1 cellular context compared by ENCODE assay signal in the genomic region with DNA sequence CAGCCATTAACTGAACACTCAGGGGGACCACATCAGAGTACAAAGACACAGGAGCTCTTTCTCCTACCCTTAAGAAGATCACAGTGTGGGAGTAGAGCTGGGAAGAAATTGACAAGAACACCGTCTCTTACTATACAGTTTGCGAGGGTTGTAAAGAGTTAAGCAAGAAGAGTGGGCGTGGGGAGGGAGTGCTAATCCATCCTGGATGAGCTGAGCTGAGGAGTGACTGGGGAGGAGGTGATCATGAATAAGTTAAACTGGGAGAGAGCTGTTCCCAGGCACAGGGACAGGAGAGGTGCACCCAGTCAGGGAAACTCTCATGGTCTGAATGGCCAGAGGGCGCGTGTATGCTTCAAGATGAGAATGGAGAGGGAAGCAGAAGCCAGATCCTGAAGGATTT.
TF ChIP-seq lines count a peak whose summit lies in the region.

No MANE protein-coding gene starts in this region.

TF ChIP-seq in HEK293, 187 proteins besides CTCF, POLR2A, EP300 and RAD21:
- TF ChIP-seq ZBTB17 (tag by site-specific recombination; IDR thresholded peaks at IDR 0.05) (peak; percentile 17; the same call in 1 of the 2 replicates), ZFHX2 (tag by site-specific recombination; conservative IDR thresholded peaks at IDR 0.05) (peak; percentile 28; the same call in 1 of the 2 replicates), BCL11B (tag by site-specific recombination; IDR thresholded peaks at IDR 0.05; ENCODE audit: low read depth) (no peak), EGR2 (tag by site-specific recombination; IDR thresholded peaks at IDR 0.05; ENCODE audit: low read depth) (peak; percentile 28; the same call in 1 of the 2 replicates)
